Comparison of ENCODE assay signal across 15 cellular contexts in genomic region chr12:89821901-89822300, GRCh38.
DNase-seq lines count a peak whose midpoint lies in the region; ATAC-seq, FAIRE-seq and TF ChIP-seq lines count a peak whose summit lies in the region.
"Had no signal": no experiment of that assay in that cellular context is flagged by ENCODE, and none has a peak within 500 bp of the region (broad histone marks: within the 10 kb centered on the region; RNA-seq: fewer than 3 reads in every experiment).

No MANE protein-coding gene starts in this region.

- no peak for TF ChIP-seq POLR2A in H54 (IDR thresholded peaks at IDR 0.05; ENCODE audit: low read depth, low read length)

- no peak for FAIRE-seq in bronchial epithelial cell (lab: Jason Lieb, UNC)
- no peak for FAIRE-seq in H54 (lab: Jason Lieb, UNC)
- FAIRE-seq: HTR-8/SVneo, urothelium cell line had no signal

- no peaks in the 10 kb centered on the region for H3K27me3 ChIP-seq in bronchial epithelial cell (ENCODE audit: control insufficient read depth, insufficient read depth, low read length)
- H3K27me3 ChIP-seq: BLaER1 treated with 17β-estradiol and CSF1 and Interleukin-3, amounts not matched to agents 10 nM and 100 nM had no signal

- H3K36me3 ChIP-seq in bronchial epithelial cell (ENCODE audit: control insufficient read depth, insufficient read depth, low read length): no peaks in the 10 kb centered on the region
- H3K36me3 ChIP-seq: BLaER1 treated with 17β-estradiol and CSF1 and Interleukin-3, amounts not matched to agents 10 nM and 100 nM had no signal

- TF ChIP-seq CTCF in bronchial epithelial cell (IDR thresholded peaks at IDR 0.05; ENCODE audit: insufficient read depth, low read length, severe bottlenecking): no peak

- H3K4me3 ChIP-seq in bronchial epithelial cell (ENCODE audit: low read depth, low read length): no peak overlapping the region
- H3K4me3 ChIP-seq: BLaER1 treated with 17β-estradiol and CSF1 and Interleukin-3, amounts not matched to agents 10 nM and 100 nM; skin epidermis had no signal

- ATAC-seq in GM18502 (IDR thresholded peaks at IDR 0.05; ENCODE audit: poor library complexity, unreplicated experiment) (peak; percentile 81), GM21390 (IDR thresholded peaks at IDR 0.05; ENCODE audit: unreplicated experiment) (peak; percentile 80), HG03095 (IDR thresholded peaks at IDR 0.05; ENCODE audit: unreplicated experiment) (peak; percentile 58)
- ATAC-seq: naive thymus-derived CD8-positive, alpha-beta T cell had no signal

- DNase-seq in bronchial epithelial cell (ENCODE audit: low read depth) (peak; percentile 54), SHP77 treated with DMSO at 0.1 percent for 48 hours (lab: John Stamatoyannopoulos, UW) (no peak), OCI-M2 (lab: John Stamatoyannopoulos, UW; ENCODE audit: unreplicated experiment) (no peak), C1 segment of cervical spinal cord (lab: John Stamatoyannopoulos, UW) (no peak), H54 (ENCODE audit: insufficient read length, low spot score) (no peak)
- DNase-seq: cortex of kidney; H9; naive thymus-derived CD8-positive, alpha-beta T cell had no signal
